Comparison of ENCODE assay signal across 8 cellular contexts in the genomic region with DNA sequence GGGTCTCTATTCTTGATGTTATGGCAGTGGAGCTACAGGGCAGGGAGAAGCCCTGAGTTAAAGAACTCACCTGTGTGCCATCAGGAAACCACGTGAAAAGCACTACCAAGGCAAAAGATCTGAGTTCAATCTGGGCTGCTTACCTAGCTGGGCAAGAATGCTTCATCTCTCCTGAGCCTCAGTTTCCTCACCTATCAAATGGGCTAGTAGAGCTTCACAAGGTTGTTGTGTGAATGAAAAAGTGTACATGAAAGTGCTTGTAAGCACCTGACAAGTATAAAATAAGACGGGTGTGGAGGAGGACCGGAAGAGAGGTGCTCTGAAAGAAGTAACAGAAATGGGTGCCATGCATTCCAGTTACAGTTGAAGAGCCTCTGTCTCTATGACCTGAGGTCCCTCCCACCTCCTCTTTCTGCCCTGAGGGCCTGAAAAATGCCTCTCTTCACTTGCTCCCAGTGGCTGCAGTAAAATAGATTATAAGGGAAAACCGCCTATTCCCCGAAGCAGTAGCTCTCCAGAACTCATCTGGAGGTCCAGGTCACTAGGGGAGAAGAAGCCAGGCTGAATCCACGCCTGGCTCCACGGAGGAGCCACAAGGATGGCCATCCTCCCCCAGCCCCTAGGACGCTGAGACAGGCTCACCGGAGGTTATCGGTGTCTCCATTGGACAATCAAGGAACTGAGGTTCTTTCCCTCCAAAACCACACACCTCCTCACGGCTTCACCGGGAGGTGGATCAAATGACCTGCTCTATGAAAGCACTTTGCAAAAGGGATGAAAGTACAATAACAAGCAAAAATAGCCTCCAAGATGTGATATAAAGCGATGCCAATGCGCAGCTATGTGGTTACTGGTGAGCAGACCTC. TPM values are rescaled to one million over a fixed set of nuclear protein-coding genes. Genes with fewer than 3 reads are reported as not detected.
DNase-seq lines count a peak whose midpoint lies in the region; ATAC-seq and TF ChIP-seq lines count a peak whose summit lies in the region.

No MANE protein-coding gene starts in this region.

- 20 to 31% methylated on average over 14 of the region's 14 CpGs for WGBS in esophagus, 2 donors
- WGBS in psoas muscle, 3 donors: 32 to 36% (median 33%) methylated on average over 14 of the region's 14 CpGs

- intact Hi-C loops in psoas muscle (cut with DNase I): no loop called here

- H3K4me1 ChIP-seq in NT2/D1 (ENCODE audit: insufficient read depth, insufficient read length): no peaks in the 10 kb centered on the region
- peaks cover 0 to 8% of the 10 kb centered on the region in 2 donors for H3K4me1 ChIP-seq in esophagus (ENCODE audit: control insufficient read depth in 2 of 2, insufficient read depth in 2 of 2, low read length in 1 of 2)
- H3K4me1 ChIP-seq in psoas muscle: peaks cover 9% of the 10 kb centered on the region

- H3K36me3 ChIP-seq in NT2/D1 (ENCODE audit: insufficient read depth, insufficient read length, low read length): peaks cover 13% of the 10 kb centered on the region
- H3K36me3 ChIP-seq in esophagus (ENCODE audit: control insufficient read depth in 2 of 2, insufficient read depth in 2 of 2, low read length in 1 of 2): no peaks in the 10 kb centered on the region
- H3K36me3 ChIP-seq in psoas muscle (ENCODE audit: insufficient read depth in 1 of 2, low read depth in 1 of 2): no peaks in the 10 kb centered on the region

- ATAC-seq in psoas muscle: peak in 1 of 4 donors; percentile 14
- no peak for ATAC-seq in HG03025 (IDR thresholded peaks at IDR 0.05; ENCODE audit: low FRiP score, unreplicated experiment)
- no peak for ATAC-seq in GM21717 (IDR thresholded peaks at IDR 0.05; ENCODE audit: unreplicated experiment)

- peak overlapping the region in 1 of 2 donors; percentile 27 for H3K27ac ChIP-seq in esophagus (ENCODE audit: low read depth in 2 of 2, low read length in 1 of 2)
- H3K27ac ChIP-seq in psoas muscle: no peak overlapping the region
- H3K27ac ChIP-seq in caudate nucleus (ENCODE audit: low read depth, low read length): no peak overlapping the region

- peak overlapping the region; percentile 84 for H3K9ac ChIP-seq in NT2/D1 (ENCODE audit: insufficient read length, low read depth)

- H3K9me3 ChIP-seq in NT2/D1 (ENCODE audit: insufficient read depth, low read length) (no peaks in the 10 kb centered on the region), esophagus (ENCODE audit: control insufficient read depth in 2 of 2, insufficient read depth in 1 of 2, low read depth in 1 of 2, low read length in 1 of 2) (no peaks in the 10 kb centered on the region), psoas muscle (no peaks in the 10 kb centered on the region)

- H3K4me3 ChIP-seq in GM12875 (ENCODE audit: low read depth, low read length) (peak overlapping the region; percentile 52), NT2/D1 (ENCODE audit: insufficient read length, low read depth) (peak overlapping the region; percentile 71), esophagus (ENCODE audit: low read depth in 1 of 2, low read length in 2 of 2) (peak overlapping the region; percentile 56 to 61), psoas muscle (peak overlapping the region; percentile 89)

- TF ChIP-seq CTCF in GM12875 (IDR thresholded peaks at IDR 0.05; ENCODE audit: borderline replicate concordance, insufficient read depth, low read depth, low read length) (no peak), psoas muscle (IDR thresholded peaks at IDR 0.05) (no peak), GM20000 (IDR thresholded peaks at IDR 0.05; ENCODE audit: extremely low read depth, missing control alignments) (no peak)

- H3K27me3 ChIP-seq in NT2/D1 (ENCODE audit: insufficient read depth, insufficient read length): peaks cover 37% of the 10 kb centered on the region
- no peaks in the 10 kb centered on the region for H3K27me3 ChIP-seq in esophagus (ENCODE audit: control insufficient read depth in 1 of 2, insufficient read depth in 2 of 2, low read length in 2 of 2)
- H3K27me3 ChIP-seq in psoas muscle (ENCODE audit: insufficient read depth in 3 of 3, low read length in 2 of 3): peaks cover 0 to 27% (median 0%) of the 10 kb centered on the region in 3 donors

- DNase-seq in NT2/D1 (ENCODE audit: low read depth, low spot score) (no peak), psoas muscle (no peak), caudate nucleus (lab: John Stamatoyannopoulos, UW) (no peak), GM20000 (ENCODE audit: low spot score) (no peak)

RNA-seq across cellular contexts. Expression of gene GPR161, which starts 1.4 kb away (rescaled TPM):
- polyA plus RNA-seq in esophagus (1 to 10 TPM; 1.9 to 3.4 TPM), psoas muscle (under 1 TPM; 0.38 to 0.67 (median 0.46) TPM)
- total RNA-seq in psoas muscle: 1 to 10 TPM in 3 of 4 donors, under 1 TPM in 1; 0.67 to 2.6 (median 1.4) TPM

RNA-seq across cellular contexts. Expression of gene TIPRL, which starts 43.4 kb away (rescaled TPM):
- 10 to 100 TPM; 14.5 to 17.5 TPM for polyA plus RNA-seq in esophagus
- total RNA-seq in psoas muscle: 10 to 100 TPM; 27.1 to 34.7 (median 31.2) TPM
- 10 to 100 TPM; 15.3 to 32.8 (median 30.7) TPM for polyA plus RNA-seq in psoas muscle
